In the genomic region with DNA sequence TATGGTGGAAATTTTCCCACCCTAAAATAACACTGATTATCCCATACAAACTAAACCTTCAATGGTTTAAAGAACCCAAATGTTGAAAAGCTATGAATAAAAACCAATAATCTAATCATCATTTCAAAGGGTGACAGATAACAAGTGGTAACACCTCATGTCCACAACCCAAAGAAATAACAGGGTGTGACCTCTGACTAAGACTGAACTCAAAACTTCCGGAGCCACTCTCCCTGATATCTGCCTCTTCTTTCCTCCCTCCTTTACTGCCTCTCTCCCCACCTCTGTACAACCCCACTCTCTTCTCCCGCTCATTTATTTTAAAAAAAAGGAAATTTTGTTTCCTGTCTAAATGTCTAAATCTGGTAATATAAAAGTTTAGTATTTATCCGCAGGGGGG, we compare ENCODE assay signal across 1 cellular context.
TF ChIP-seq lines count a peak whose summit lies in the region.

No MANE protein-coding gene starts in this region.

TF ChIP-seq in HCT116, 20 proteins besides CTCF, POLR2A, EP300 and RAD21:
- peak; percentile 16; the same call in 1 of the 2 replicates for TF ChIP-seq FOSL1 (IDR thresholded peaks at IDR 0.05; ENCODE audit: low read depth)
- TF ChIP-seq POLR2AphosphoS5 (IDR thresholded peaks at IDR 0.05; ENCODE audit: low read depth, low read length) = no peak
- TF ChIP-seq, protein P1, sequence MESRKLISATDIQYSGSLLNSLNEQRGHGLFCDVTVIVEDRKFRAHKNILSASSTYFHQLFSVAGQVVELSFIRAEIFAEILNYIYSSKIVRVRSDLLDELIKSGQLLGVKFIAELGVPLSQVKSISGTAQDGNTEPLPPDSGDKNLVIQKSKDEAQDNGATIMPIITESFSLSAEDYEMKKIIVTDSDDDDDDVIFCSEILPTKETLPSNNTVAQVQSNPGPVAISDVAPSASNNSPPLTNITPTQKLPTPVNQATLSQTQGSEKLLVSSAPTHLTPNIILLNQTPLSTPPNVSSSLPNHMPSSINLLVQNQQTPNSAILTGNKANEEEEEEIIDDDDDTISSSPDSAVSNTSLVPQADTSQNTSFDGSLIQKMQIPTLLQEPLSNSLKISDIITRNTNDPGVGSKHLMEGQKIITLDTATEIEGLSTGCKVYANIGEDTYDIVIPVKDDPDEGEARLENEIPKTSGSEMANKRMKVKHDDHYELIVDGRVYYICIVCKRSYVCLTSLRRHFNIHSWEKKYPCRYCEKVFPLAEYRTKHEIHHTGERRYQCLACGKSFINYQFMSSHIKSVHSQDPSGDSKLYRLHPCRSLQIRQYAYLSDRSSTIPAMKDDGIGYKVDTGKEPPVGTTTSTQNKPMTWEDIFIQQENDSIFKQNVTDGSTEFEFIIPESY (IDR thresholded peaks at IDR 0.05; ENCODE audit: extremely low read depth, insufficient replicate concordance, low read length) = no peak
- no peak for TF ChIP-seq ZNF274 (IDR thresholded peaks at IDR 0.05; ENCODE audit: low read depth, low read length)
- no peak for TF ChIP-seq SP1 (IDR thresholded peaks at IDR 0.05; ENCODE audit: low read depth)
- no peak for TF ChIP-seq EZH2 (IDR thresholded peaks at IDR 0.05)
